23 cellular contexts compared by ENCODE assay signal in the genomic region with DNA sequence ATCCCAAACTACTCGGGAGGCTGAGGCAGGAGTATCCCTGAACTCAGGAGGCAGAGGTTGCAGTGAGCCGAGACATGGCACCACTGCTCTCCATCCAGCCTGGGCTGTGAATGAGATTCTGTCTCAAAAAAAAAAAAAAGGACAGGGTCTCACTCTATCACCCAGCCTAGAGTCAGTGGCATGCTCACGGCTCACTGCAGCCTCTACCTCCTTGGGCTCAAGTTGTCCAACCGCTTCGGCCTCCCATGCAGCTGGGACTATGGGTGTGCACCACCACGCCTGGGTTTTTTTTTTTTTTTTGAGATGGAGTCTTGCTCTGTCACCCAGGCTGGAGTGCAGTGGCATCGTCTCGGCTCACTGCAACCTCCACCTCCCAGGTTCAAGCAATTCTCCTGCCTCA.
"Had no signal": no experiment of that assay in that cellular context is flagged by ENCODE, and none has a peak within 500 bp of the region (broad histone marks: within the 10 kb centered on the region; RNA-seq: fewer than 3 reads in every experiment).

No MANE protein-coding gene starts in this region.

- H3K27me3 ChIP-seq: pancreas, suprapubic skin, tibial artery, uterus had no signal

- H3K4me3 ChIP-seq: lower lobe of right lung, pancreas, prostate gland, skin epidermis, suprapubic skin, thoracic aorta, tibial artery, uterus had no signal

- FAIRE-seq: pancreas had no signal

- ATAC-seq: lower lobe of right lung; naive thymus-derived CD8-positive, alpha-beta T cell; pancreas; right cardiac atrium; sciatic nerve; stimulated activated naive B cell treated with anti-CD40 and anti-IgM and Interleukin-4, amounts not matched to agents 10 μg/mL and 1 μg/mL and 100 μg/mL, for 72 hours had no signal

- H3K27ac ChIP-seq: pancreas, skin epidermis, suprapubic skin, thoracic aorta, tibial artery, uterus had no signal

- DNase-seq: hypothalamus; islet precursor cell; lower lobe of right lung; mammary epithelial cell; mesenchymal stem cell; naive thymus-derived CD8-positive, alpha-beta T cell; nucleus accumbens; posterior cingulate gyrus; retina; stimulated activated CD4-positive, alpha-beta T cell treated with anti-CD3 and anti-CD28 coated beads, Interleukin-12 subunit alpha, Interleukin-12 subunit beta, amount 100 ng/mL, for 4 hours; stimulated activated CD4-positive, alpha-beta T cell treated with anti-CD3 and anti-CD28 coated beads, Interleukin-15, amount 100 ng/mL, for 24 hours; stimulated activated CD4-positive, alpha-beta T cell treated with anti-CD3 and anti-CD28 coated beads, Interleukin-2, amount 100 ng/mL, for 24 hours; stimulated activated CD4-positive, alpha-beta T cell treated with anti-CD3 and anti-CD28 coated beads, Interleukin-4, amount 100 ng/mL, for 1 hour; stimulated activated naive B cell treated with anti-CD40 and anti-IgM and Interleukin-4, amounts not matched to agents 10 μg/mL and 1 μg/mL and 100 μg/mL, for 72 hours; tibial artery; uterus had no signal

- H3K36me3 ChIP-seq: uterus had no signal

- H3K9me3 ChIP-seq: pancreas, prostate gland, uterus had no signal
